1 cellular context compared by ENCODE assay signal in the genomic region with DNA sequence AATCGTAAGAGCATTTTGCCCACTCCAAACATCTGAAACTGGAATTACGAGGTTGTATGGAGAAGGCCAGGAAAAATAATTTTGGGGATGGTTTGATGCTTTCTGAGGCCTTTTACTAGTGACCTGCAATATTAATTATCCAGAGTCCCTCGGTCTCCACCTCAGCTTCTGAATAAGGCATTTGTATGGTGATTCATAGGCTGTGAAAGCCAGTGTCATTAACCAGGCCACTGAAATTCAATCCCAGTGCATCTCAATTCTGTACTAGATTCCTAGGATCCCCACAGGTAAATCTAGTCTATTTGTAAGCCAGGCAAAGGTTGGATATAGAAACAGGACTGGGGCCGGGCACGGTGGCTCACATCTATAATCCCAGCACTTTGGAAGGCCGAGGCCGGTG.
TF ChIP-seq lines count a peak whose summit lies in the region.

No MANE protein-coding gene starts in this region.

TF ChIP-seq in GM23338, 12 proteins besides CTCF, POLR2A, EP300 and RAD21 (continued from another document):
- TF ChIP-seq, protein P1, sequence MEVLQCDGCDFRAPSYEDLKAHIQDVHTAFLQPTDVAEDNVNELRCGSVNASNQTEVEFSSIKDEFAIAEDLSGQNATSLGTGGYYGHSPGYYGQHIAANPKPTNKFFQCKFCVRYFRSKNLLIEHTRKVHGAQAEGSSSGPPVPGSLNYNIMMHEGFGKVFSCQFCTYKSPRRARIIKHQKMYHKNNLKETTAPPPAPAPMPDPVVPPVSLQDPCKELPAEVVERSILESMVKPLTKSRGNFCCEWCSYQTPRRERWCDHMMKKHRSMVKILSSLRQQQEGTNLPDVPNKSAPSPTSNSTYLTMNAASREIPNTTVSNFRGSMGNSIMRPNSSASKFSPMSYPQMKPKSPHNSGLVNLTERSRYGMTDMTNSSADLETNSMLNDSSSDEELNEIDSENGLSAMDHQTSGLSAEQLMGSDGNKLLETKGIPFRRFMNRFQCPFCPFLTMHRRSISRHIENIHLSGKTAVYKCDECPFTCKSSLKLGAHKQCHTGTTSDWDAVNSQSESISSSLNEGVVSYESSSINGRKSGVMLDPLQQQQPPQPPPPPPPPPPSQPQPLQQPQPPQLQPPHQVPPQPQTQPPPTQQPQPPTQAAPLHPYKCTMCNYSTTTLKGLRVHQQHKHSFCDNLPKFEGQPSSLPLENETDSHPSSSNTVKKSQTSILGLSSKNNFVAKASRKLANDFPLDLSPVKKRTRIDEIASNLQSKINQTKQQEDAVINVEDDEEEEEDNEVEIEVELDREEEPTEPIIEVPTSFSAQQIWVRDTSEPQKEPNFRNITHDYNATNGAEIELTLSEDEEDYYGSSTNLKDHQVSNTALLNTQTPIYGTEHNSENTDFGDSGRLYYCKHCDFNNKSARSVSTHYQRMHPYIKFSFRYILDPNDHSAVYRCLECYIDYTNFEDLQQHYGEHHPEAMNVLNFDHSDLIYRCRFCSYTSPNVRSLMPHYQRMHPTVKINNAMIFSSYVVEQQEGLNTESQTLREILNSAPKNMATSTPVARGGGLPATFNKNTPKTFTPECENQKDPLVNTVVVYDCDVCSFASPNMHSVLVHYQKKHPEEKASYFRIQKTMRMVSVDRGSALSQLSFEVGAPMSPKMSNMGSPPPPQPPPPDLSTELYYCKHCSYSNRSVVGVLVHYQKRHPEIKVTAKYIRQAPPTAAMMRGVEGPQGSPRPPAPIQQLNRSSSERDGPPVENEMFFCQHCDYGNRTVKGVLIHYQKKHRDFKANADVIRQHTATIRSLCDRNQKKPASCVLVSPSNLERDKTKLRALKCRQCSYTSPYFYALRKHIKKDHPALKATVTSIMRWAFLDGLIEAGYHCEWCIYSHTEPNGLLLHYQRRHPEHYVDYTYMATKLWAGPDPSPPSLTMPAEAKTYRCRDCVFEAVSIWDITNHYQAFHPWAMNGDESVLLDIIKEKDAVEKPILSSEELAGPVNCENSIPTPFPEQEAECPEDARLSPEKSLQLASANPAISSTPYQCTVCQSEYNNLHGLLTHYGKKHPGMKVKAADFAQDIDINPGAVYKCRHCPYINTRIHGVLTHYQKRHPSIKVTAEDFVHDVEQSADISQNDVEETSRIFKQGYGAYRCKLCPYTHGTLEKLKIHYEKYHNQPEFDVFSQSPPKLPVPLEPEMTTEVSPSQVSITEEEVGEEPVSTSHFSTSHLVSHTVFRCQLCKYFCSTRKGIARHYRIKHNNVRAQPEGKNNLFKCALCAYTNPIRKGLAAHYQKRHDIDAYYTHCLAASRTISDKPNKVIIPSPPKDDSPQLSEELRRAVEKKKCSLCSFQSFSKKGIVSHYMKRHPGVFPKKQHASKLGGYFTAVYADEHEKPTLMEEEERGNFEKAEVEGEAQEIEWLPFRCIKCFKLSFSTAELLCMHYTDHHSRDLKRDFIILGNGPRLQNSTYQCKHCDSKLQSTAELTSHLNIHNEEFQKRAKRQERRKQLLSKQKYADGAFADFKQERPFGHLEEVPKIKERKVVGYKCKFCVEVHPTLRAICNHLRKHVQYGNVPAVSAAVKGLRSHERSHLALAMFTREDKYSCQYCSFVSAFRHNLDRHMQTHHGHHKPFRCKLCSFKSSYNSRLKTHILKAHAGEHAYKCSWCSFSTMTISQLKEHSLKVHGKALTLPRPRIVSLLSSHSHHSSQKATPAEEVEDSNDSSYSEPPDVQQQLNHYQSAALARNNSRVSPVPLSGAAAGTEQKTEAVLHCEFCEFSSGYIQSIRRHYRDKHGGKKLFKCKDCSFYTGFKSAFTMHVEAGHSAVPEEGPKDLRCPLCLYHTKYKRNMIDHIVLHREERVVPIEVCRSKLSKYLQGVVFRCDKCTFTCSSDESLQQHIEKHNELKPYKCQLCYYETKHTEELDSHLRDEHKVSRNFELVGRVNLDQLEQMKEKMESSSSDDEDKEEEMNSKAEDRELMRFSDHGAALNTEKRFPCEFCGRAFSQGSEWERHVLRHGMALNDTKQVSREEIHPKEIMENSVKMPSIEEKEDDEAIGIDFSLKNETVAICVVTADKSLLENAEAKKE (CRISPR knock-in tag; IDR thresholded peaks at IDR 0.05): no peak
- no peak for TF ChIP-seq EZH2 (IDR thresholded peaks at IDR 0.05; ENCODE audit: low read depth, unreplicated experiment)
- no peak for TF ChIP-seq JUNB (IDR thresholded peaks at IDR 0.05; ENCODE audit: unreplicated experiment)
- no peak for TF ChIP-seq ZNF331 (CRISPR knock-in tag; IDR thresholded peaks at IDR 0.05; ENCODE audit: low read depth)
- TF ChIP-seq EZH2phosphoT487 (IDR thresholded peaks at IDR 0.05; ENCODE audit: unreplicated experiment): no peak
- no peak for TF ChIP-seq ZNF114 (CRISPR knock-in tag; IDR thresholded peaks at IDR 0.05)
- no peak for TF ChIP-seq STAT1 (IDR thresholded peaks at IDR 0.05; ENCODE audit: unreplicated experiment)
- TF ChIP-seq, protein P2, sequence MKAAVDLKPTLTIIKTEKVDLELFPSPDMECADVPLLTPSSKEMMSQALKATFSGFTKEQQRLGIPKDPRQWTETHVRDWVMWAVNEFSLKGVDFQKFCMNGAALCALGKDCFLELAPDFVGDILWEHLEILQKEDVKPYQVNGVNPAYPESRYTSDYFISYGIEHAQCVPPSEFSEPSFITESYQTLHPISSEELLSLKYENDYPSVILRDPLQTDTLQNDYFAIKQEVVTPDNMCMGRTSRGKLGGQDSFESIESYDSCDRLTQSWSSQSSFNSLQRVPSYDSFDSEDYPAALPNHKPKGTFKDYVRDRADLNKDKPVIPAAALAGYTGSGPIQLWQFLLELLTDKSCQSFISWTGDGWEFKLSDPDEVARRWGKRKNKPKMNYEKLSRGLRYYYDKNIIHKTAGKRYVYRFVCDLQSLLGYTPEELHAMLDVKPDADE (IDR thresholded peaks at IDR 0.05): no peak
